16 cellular contexts compared by ENCODE assay signal in the genomic region with DNA sequence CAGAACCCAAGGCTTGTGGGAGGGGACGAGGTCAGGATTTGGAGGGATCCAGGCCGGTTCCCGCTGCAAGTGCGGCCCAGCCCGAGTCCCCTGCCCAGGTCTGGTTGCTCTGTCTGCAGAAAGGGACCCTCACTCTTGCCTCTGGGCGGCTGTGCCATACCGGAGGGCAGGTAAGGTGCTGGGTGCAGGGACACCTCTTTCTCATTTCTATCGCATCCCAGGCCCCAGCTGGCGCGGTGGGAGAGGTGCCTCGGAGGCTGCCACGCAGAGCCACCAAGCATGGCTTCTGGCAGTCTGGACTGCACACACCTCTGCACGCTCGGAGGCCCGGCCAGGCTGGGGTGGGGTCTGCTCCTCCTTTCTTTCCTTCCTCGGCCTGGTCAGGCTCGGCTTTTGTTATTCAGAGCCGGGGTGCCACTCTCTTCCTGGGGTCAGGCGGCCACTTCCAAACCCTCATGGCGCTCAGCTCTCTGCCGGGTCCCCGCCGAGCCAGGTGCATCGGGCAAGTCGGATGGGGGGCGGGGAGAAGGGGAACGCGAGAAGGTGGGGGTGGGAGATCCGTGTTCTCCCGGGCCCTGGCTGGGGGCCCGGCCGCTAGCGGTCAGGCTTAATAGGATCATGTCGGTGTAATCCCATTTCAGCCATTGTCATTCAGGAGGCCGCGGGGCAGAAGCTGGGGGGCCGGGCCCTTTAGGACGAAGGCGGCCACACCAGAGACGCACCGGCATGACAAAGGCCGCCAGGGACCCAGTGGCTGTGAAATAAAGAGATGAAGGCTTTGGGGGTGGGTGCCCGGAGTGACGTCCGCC. TPM values are rescaled to one million over a fixed set of nuclear protein-coding genes. Genes with fewer than 3 reads are reported as not detected.
"Had no signal": no experiment of that assay in that cellular context is flagged by ENCODE, and none has a peak within 500 bp of the region (broad histone marks: within the 10 kb centered on the region; RNA-seq: fewer than 3 reads in every experiment).

No MANE protein-coding gene starts in this region.

- ATAC-seq: effector memory CD8-positive, alpha-beta T cell; natural killer cell treated with Interleukin-12 subunit alpha and Interleukin-12 subunit beta and Interleukin-15 and Interleukin-18, amount 100 ng/mL, for 72 hours; stimulated activated effector memory CD8-positive, alpha-beta T cell treated with anti-CD3 and anti-CD28 coated beads, Interleukin-12 subunit alpha, Interleukin-12 subunit beta, amount 100 ng/mL, for 72 hours had no signal

- H3K4me3 Mint-ChIP-seq: activated CD4-positive, alpha-beta T cell treated with anti-CD3 and anti-CD28 coated beads, Interleukin-2, amount 10 ng/mL, durations not matched to agents 24 days and 14 days; activated naive CD4-positive, alpha-beta T cell treated with anti-CD3 and anti-CD28 coated beads for 36 hours; activated T-helper 1 cell treated with anti-CD3 and anti-CD28 coated beads, Interleukin-12 subunit alpha, Interleukin-12 subunit beta, Interleukin-2, Interleukin-4 antibody, amounts not matched to agents 30 ng/mL and 10 ng/mL and 1 ng/mL, durations not matched to agents 14 hours and 24 hours and 36 hours; natural killer cell treated with Interleukin-12 subunit alpha and Interleukin-12 subunit beta and Interleukin-15 and Interleukin-18, amount 100 ng/mL, for 72 hours; stimulated activated effector memory CD8-positive, alpha-beta T cell treated with anti-CD3 and anti-CD28 coated beads, Interleukin-12 subunit alpha, Interleukin-12 subunit beta, amount 100 ng/mL, for 72 hours had no signal

- H3K9me3 Mint-ChIP-seq: activated CD4-positive, alpha-beta T cell treated with anti-CD3 and anti-CD28 coated beads, Interleukin-2, amount 10 ng/mL, durations not matched to agents 24 days and 14 days; activated T-helper 1 cell treated with anti-CD3 and anti-CD28 coated beads, Interleukin-12 subunit alpha, Interleukin-12 subunit beta, Interleukin-2, Interleukin-4 antibody, amounts not matched to agents 30 ng/mL and 10 ng/mL and 1 ng/mL, durations not matched to agents 14 hours and 24 hours and 36 hours; natural killer cell treated with Interleukin-12 subunit alpha and Interleukin-12 subunit beta and Interleukin-15 and Interleukin-18, amount 100 ng/mL, for 72 hours; stimulated activated effector memory CD8-positive, alpha-beta T cell treated with anti-CD3 and anti-CD28 coated beads, Interleukin-12 subunit alpha, Interleukin-12 subunit beta, amount 100 ng/mL, for 72 hours had no signal

- H3K27me3 ChIP-seq: ovary had no signal

- H3K4me3 ChIP-seq: cardiac muscle cell, left ventricle myocardium inferior, ovary, skin epidermis, thyroid gland had no signal

- H3K27ac ChIP-seq: cardiac muscle cell, left ventricle myocardium inferior, ovary, skin epidermis, thyroid gland had no signal

- H3K4me1 Mint-ChIP-seq: activated CD4-positive, alpha-beta T cell treated with anti-CD3 and anti-CD28 coated beads, Interleukin-2, amount 10 ng/mL, durations not matched to agents 24 days and 14 days had no signal

- H3K9me3 ChIP-seq: left ventricle myocardium inferior, ovary, thyroid gland had no signal

- H3K27ac Mint-ChIP-seq: activated CD4-positive, alpha-beta T cell treated with anti-CD3 and anti-CD28 coated beads, Interleukin-2, amount 10 ng/mL, durations not matched to agents 24 days and 14 days; activated naive CD4-positive, alpha-beta T cell treated with anti-CD3 and anti-CD28 coated beads for 36 hours; activated T-helper 1 cell treated with anti-CD3 and anti-CD28 coated beads, Interleukin-12 subunit alpha, Interleukin-12 subunit beta, Interleukin-2, Interleukin-4 antibody, amounts not matched to agents 30 ng/mL and 10 ng/mL and 1 ng/mL, durations not matched to agents 14 hours and 24 hours and 36 hours; effector memory CD8-positive, alpha-beta T cell; natural killer cell treated with Interleukin-12 subunit alpha and Interleukin-12 subunit beta and Interleukin-15 and Interleukin-18, amount 100 ng/mL, for 72 hours; stimulated activated effector memory CD8-positive, alpha-beta T cell treated with anti-CD3 and anti-CD28 coated beads, Interleukin-12 subunit alpha, Interleukin-12 subunit beta, amount 100 ng/mL, for 72 hours had no signal

- H3K36me3 Mint-ChIP-seq: natural killer cell treated with Interleukin-12 subunit alpha and Interleukin-12 subunit beta and Interleukin-15 and Interleukin-18, amount 100 ng/mL, for 72 hours; stimulated activated effector memory CD8-positive, alpha-beta T cell treated with anti-CD3 and anti-CD28 coated beads, Interleukin-12 subunit alpha, Interleukin-12 subunit beta, amount 100 ng/mL, for 72 hours had no signal

- H3K36me3 ChIP-seq: cardiac muscle cell, left ventricle myocardium inferior, ovary, thyroid gland had no signal

- DNase-seq: activated CD4-positive, alpha-beta T cell treated with anti-CD3 and anti-CD28 coated beads, Interleukin-2, amount 10 ng/mL, durations not matched to agents 24 days and 14 days; activated naive CD4-positive, alpha-beta T cell treated with anti-CD3 and anti-CD28 coated beads for 36 hours; effector memory CD8-positive, alpha-beta T cell; erythroblast; hippocampal formation; islet precursor cell; left ventricle myocardium inferior; mesenchymal stem cell; ovary; T1000; thyroid gland had no signal

RNA-seq across cellular contexts. Expression of a gene that starts 9.0 kb away (rescaled TPM):
- total RNA-seq: activated CD4-positive, alpha-beta T cell treated with anti-CD3 and anti-CD28 coated beads, Interleukin-2, amount 10 ng/mL, durations not matched to agents 24 days and 14 days; activated naive CD4-positive, alpha-beta T cell treated with anti-CD3 and anti-CD28 coated beads for 36 hours; activated T-helper 1 cell treated with anti-CD3 and anti-CD28 coated beads, Interleukin-12 subunit alpha, Interleukin-12 subunit beta, Interleukin-2, Interleukin-4 antibody, amounts not matched to agents 30 ng/mL and 10 ng/mL and 1 ng/mL, durations not matched to agents 14 hours and 24 hours and 36 hours; left ventricle myocardium inferior; natural killer cell treated with Interleukin-12 subunit alpha and Interleukin-12 subunit beta and Interleukin-15 and Interleukin-18, amount 100 ng/mL, for 72 hours; ovary; thyroid gland had no signal
- polyA plus RNA-seq: ovary had no signal
